Comparison of ENCODE assay signal across 1 cellular context in the genomic region with DNA sequence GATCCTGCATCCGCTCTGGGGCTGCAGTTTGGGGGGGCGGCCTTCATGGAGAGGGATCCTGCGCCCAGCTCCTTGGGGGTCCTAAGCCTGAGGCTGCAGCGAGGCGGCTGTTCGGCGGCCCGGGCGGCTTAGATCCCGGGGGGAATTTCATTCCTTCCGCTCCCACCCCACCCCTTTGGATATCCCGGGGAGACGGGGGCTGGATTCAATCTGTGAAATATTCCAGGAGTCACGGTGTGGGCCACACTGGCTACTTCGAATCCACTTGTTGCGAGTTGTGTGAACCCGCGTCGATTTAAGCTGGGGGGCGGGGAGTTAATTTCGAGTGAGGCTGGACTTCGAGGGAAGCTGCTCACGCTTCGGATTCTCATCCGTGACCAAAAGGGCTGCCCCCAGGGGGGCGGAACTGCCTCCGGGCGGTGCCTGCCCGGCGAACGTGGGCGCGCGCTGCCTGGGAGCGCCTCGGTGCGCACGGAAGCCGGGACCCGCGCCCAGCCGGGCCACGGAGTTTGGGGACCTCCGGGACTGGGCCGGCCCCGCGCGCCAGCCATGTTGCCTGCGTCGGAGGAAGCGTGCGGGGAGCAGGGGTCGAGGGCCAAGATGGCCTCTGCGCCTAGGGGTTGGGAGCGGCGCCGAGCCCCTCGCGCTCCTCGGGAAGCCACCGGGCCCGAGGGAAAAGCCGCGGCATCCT.
TF ChIP-seq lines count a peak whose summit lies in the region.

No MANE protein-coding gene starts in this region.

TF ChIP-seq in GM12878, 131 proteins besides CTCF, POLR2A, EP300 and RAD21 (continued from another document and continues in another):
- TF ChIP-seq, protein P1, sequence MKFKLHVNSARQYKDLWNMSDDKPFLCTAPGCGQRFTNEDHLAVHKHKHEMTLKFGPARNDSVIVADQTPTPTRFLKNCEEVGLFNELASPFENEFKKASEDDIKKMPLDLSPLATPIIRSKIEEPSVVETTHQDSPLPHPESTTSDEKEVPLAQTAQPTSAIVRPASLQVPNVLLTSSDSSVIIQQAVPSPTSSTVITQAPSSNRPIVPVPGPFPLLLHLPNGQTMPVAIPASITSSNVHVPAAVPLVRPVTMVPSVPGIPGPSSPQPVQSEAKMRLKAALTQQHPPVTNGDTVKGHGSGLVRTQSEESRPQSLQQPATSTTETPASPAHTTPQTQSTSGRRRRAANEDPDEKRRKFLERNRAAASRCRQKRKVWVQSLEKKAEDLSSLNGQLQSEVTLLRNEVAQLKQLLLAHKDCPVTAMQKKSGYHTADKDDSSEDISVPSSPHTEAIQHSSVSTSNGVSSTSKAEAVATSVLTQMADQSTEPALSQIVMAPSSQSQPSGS (IDR thresholded peaks at IDR 0.05; ENCODE audit: low read length) = no peak
- TF ChIP-seq HDAC6 (IDR thresholded peaks at IDR 0.05; ENCODE audit: unreplicated experiment) (peak; percentile 47), HDGF (IDR thresholded peaks at IDR 0.05) (no peak), MYC (IDR thresholded peaks at IDR 0.05; ENCODE audit: insufficient read depth, insufficient read length, insufficient replicate concordance, low read length, severe bottlenecking) (no peak), SMC3 (IDR thresholded peaks at IDR 0.05; ENCODE audit: borderline replicate concordance, low read length) (no peak), TCF7 (IDR thresholded peaks at IDR 0.05; ENCODE audit: borderline replicate concordance) (no peak), RB1 (IDR thresholded peaks at IDR 0.05; ENCODE audit: borderline replicate concordance) (no peak), HCFC1 (IDR thresholded peaks at IDR 0.05; ENCODE audit: low read length) (no peak), CHD1 (IDR thresholded peaks at IDR 0.05; ENCODE audit: low read depth, low read length) (no peak), TCF12 (IDR thresholded peaks at IDR 0.05; ENCODE audit: low read depth, low read length) (no peak), EGR1 (IDR thresholded peaks at IDR 0.05; ENCODE audit: borderline replicate concordance in 1 of 2, low read depth in 2 of 2, low read length in 2 of 2) (peak in 1 of 2 experiments; percentile 73; a peak in 1 of 3 replicates), CHD2 (IDR thresholded peaks at IDR 0.05; ENCODE audit: borderline replicate concordance, low read depth, low read length) (0 out of 2 replicates have a peak, but pooled peaks have one; percentile 28), ETV6 (conservative IDR thresholded peaks at IDR 0.05 in 1 of 2, IDR thresholded peaks at IDR 0.05 in 1 of 2; ENCODE audit: borderline replicate concordance in 1 of 2, low read depth in 1 of 2) (no peak), FOXM1 (IDR thresholded peaks at IDR 0.05; ENCODE audit: low read depth, low read length) (no peak), ZNF207 (IDR thresholded peaks at IDR 0.05; ENCODE audit: borderline replicate concordance) (no peak), DPF2 (IDR thresholded peaks at IDR 0.05) (peak; percentile 37; the same call in 1 of the 2 replicates), ZNF274 (IDR thresholded peaks at IDR 0.05; ENCODE audit: insufficient read depth, insufficient read length) (no peak)
- TF ChIP-seq, protein P2, sequence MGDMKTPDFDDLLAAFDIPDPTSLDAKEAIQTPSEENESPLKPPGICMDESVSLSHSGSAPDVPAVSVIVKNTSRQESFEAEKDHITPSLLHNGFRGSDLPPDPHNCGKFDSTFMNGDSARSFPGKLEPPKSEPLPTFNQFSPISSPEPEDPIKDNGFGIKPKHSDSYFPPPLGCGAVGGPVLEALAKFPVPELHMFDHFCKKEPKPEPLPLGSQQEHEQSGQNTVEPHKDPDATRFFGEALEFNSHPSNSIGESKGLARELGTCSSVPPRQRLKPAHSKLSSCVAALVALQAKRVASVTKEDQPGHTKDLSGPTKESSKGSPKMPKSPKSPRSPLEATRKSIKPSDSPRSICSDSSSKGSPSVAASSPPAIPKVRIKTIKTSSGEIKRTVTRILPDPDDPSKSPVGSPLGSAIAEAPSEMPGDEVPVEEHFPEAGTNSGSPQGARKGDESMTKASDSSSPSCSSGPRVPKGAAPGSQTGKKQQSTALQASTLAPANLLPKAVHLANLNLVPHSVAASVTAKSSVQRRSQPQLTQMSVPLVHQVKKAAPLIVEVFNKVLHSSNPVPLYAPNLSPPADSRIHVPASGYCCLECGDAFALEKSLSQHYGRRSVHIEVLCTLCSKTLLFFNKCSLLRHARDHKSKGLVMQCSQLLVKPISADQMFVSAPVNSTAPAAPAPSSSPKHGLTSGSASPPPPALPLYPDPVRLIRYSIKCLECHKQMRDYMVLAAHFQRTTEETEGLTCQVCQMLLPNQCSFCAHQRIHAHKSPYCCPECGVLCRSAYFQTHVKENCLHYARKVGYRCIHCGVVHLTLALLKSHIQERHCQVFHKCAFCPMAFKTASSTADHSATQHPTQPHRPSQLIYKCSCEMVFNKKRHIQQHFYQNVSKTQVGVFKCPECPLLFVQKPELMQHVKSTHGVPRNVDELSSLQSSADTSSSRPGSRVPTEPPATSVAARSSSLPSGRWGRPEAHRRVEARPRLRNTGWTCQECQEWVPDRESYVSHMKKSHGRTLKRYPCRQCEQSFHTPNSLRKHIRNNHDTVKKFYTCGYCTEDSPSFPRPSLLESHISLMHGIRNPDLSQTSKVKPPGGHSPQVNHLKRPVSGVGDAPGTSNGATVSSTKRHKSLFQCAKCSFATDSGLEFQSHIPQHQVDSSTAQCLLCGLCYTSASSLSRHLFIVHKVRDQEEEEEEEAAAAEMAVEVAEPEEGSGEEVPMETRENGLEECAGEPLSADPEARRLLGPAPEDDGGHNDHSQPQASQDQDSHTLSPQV (IDR thresholded peaks at IDR 0.05) = no peak
- TF ChIP-seq, protein P3, sequence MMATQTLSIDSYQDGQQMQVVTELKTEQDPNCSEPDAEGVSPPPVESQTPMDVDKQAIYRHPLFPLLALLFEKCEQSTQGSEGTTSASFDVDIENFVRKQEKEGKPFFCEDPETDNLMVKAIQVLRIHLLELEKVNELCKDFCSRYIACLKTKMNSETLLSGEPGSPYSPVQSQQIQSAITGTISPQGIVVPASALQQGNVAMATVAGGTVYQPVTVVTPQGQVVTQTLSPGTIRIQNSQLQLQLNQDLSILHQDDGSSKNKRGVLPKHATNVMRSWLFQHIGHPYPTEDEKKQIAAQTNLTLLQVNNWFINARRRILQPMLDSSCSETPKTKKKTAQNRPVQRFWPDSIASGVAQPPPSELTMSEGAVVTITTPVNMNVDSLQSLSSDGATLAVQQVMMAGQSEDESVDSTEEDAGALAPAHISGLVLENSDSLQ (IDR thresholded peaks at IDR 0.05) = no peak
- TF ChIP-seq, protein P4, sequence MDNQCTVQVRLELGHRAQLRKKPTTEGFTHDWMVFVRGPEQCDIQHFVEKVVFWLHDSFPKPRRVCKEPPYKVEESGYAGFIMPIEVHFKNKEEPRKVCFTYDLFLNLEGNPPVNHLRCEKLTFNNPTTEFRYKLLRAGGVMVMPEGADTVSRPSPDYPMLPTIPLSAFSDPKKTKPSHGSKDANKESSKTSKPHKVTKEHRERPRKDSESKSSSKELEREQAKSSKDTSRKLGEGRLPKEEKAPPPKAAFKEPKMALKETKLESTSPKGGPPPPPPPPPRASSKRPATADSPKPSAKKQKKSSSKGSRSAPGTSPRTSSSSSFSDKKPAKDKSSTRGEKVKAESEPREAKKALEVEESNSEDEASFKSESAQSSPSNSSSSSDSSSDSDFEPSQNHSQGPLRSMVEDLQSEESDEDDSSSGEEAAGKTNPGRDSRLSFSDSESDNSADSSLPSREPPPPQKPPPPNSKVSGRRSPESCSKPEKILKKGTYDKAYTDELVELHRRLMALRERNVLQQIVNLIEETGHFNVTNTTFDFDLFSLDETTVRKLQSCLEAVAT (IDR thresholded peaks at IDR 0.05) = 0 out of 2 replicates have a peak, but pooled peaks have one; percentile 20
- TF ChIP-seq, protein P5, sequence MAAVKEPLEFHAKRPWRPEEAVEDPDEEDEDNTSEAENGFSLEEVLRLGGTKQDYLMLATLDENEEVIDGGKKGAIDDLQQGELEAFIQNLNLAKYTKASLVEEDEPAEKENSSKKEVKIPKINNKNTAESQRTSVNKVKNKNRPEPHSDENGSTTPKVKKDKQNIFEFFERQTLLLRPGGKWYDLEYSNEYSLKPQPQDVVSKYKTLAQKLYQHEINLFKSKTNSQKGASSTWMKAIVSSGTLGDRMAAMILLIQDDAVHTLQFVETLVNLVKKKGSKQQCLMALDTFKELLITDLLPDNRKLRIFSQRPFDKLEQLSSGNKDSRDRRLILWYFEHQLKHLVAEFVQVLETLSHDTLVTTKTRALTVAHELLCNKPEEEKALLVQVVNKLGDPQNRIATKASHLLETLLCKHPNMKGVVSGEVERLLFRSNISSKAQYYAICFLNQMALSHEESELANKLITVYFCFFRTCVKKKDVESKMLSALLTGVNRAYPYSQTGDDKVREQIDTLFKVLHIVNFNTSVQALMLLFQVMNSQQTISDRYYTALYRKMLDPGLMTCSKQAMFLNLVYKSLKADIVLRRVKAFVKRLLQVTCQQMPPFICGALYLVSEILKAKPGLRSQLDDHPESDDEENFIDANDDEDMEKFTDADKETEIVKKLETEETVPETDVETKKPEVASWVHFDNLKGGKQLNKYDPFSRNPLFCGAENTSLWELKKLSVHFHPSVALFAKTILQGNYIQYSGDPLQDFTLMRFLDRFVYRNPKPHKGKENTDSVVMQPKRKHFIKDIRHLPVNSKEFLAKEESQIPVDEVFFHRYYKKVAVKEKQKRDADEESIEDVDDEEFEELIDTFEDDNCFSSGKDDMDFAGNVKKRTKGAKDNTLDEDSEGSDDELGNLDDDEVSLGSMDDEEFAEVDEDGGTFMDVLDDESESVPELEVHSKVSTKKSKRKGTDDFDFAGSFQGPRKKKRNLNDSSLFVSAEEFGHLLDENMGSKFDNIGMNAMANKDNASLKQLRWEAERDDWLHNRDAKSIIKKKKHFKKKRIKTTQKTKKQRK (IDR thresholded peaks at IDR 0.05; ENCODE audit: low read depth, low read length) = no peak
- TF ChIP-seq, protein P6, sequence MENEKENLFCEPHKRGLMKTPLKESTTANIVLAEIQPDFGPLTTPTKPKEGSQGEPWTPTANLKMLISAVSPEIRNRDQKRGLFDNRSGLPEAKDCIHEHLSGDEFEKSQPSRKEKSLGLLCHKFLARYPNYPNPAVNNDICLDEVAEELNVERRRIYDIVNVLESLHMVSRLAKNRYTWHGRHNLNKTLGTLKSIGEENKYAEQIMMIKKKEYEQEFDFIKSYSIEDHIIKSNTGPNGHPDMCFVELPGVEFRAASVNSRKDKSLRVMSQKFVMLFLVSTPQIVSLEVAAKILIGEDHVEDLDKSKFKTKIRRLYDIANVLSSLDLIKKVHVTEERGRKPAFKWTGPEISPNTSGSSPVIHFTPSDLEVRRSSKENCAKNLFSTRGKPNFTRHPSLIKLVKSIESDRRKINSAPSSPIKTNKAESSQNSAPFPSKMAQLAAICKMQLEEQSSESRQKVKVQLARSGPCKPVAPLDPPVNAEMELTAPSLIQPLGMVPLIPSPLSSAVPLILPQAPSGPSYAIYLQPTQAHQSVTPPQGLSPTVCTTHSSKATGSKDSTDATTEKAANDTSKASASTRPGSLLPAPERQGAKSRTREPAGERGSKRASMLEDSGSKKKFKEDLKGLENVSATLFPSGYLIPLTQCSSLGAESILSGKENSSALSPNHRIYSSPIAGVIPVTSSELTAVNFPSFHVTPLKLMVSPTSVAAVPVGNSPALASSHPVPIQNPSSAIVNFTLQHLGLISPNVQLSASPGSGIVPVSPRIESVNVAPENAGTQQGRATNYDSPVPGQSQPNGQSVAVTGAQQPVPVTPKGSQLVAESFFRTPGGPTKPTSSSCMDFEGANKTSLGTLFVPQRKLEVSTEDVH (IDR thresholded peaks at IDR 0.05; ENCODE audit: low read depth, partially characterized antibody) = no peak
- TF ChIP-seq, protein P7, sequence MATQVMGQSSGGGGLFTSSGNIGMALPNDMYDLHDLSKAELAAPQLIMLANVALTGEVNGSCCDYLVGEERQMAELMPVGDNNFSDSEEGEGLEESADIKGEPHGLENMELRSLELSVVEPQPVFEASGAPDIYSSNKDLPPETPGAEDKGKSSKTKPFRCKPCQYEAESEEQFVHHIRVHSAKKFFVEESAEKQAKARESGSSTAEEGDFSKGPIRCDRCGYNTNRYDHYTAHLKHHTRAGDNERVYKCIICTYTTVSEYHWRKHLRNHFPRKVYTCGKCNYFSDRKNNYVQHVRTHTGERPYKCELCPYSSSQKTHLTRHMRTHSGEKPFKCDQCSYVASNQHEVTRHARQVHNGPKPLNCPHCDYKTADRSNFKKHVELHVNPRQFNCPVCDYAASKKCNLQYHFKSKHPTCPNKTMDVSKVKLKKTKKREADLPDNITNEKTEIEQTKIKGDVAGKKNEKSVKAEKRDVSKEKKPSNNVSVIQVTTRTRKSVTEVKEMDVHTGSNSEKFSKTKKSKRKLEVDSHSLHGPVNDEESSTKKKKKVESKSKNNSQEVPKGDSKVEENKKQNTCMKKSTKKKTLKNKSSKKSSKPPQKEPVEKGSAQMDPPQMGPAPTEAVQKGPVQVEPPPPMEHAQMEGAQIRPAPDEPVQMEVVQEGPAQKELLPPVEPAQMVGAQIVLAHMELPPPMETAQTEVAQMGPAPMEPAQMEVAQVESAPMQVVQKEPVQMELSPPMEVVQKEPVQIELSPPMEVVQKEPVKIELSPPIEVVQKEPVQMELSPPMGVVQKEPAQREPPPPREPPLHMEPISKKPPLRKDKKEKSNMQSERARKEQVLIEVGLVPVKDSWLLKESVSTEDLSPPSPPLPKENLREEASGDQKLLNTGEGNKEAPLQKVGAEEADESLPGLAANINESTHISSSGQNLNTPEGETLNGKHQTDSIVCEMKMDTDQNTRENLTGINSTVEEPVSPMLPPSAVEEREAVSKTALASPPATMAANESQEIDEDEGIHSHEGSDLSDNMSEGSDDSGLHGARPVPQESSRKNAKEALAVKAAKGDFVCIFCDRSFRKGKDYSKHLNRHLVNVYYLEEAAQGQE (IDR thresholded peaks at IDR 0.05; ENCODE audit: low read depth, low read length) = no peak
- TF ChIP-seq, protein P8, sequence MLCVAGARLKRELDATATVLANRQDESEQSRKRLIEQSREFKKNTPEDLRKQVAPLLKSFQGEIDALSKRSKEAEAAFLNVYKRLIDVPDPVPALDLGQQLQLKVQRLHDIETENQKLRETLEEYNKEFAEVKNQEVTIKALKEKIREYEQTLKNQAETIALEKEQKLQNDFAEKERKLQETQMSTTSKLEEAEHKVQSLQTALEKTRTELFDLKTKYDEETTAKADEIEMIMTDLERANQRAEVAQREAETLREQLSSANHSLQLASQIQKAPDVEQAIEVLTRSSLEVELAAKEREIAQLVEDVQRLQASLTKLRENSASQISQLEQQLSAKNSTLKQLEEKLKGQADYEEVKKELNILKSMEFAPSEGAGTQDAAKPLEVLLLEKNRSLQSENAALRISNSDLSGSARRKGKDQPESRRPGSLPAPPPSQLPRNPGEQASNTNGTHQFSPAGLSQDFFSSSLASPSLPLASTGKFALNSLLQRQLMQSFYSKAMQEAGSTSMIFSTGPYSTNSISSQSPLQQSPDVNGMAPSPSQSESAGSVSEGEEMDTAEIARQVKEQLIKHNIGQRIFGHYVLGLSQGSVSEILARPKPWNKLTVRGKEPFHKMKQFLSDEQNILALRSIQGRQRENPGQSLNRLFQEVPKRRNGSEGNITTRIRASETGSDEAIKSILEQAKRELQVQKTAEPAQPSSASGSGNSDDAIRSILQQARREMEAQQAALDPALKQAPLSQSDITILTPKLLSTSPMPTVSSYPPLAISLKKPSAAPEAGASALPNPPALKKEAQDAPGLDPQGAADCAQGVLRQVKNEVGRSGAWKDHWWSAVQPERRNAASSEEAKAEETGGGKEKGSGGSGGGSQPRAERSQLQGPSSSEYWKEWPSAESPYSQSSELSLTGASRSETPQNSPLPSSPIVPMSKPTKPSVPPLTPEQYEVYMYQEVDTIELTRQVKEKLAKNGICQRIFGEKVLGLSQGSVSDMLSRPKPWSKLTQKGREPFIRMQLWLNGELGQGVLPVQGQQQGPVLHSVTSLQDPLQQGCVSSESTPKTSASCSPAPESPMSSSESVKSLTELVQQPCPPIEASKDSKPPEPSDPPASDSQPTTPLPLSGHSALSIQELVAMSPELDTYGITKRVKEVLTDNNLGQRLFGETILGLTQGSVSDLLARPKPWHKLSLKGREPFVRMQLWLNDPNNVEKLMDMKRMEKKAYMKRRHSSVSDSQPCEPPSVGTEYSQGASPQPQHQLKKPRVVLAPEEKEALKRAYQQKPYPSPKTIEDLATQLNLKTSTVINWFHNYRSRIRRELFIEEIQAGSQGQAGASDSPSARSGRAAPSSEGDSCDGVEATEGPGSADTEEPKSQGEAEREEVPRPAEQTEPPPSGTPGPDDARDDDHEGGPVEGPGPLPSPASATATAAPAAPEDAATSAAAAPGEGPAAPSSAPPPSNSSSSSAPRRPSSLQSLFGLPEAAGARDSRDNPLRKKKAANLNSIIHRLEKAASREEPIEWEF (IDR thresholded peaks at IDR 0.05; ENCODE audit: insufficient replicate concordance, low read depth, low read length) = no peak
